1 cellular context compared by ENCODE assay signal in the genomic region with DNA sequence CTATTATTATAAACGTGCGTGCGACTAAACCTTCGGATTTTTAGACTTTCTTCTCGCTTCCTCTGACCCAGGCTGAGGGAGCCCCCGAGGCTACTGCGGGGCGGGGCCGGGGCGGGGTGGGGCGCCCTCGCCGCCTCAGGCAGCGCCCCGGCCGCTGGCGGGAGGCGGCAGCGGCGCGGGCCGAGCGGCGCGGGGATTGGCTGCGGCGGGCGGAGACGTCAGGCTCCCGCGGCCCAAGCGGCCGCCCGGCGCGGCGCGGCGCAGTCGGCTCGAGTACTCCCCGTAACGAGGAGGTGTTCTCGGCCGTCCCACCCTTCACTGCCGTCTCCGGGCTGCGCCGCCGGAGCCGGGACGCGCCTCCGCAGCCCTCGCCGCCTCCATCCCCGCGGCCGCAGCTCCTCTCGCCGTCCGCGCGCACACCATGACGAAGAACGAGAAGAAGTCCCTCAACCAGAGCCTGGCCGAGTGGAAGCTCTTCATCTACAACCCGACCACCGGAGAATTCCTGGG.
TF ChIP-seq lines count a peak whose summit lies in the region.

ATP1B3 (plus strand) TSS at position 263 of the 510 bp plus-strand sequence; CDS start at position 422, 159 bp downstream.

TF ChIP-seq in HepG2, 621 proteins besides CTCF, POLR2A, EP300 and RAD21 (continued from another document):
- TF ChIP-seq ZNF710 (CRISPR knock-in tag; IDR thresholded peaks at IDR 0.05; ENCODE audit: borderline replicate concordance) (no peak), NR3C1 (CRISPR knock-in tag; IDR thresholded peaks at IDR 0.05) (no peak), HNRNPUL1 (IDR thresholded peaks at IDR 0.05; ENCODE audit: low read depth, low read length) (no peak), CHCHD3 (CRISPR knock-in tag; IDR thresholded peaks at IDR 0.05) (no peak), ATAD3A (CRISPR knock-in tag; IDR thresholded peaks at IDR 0.05) (no peak), ZNF281 (CRISPR knock-in tag; IDR thresholded peaks at IDR 0.05; ENCODE audit: borderline replicate concordance) (no peak), GTF3A (CRISPR knock-in tag; conservative IDR thresholded peaks at IDR 0.05) (no peak), CCAR2 (optimal IDR thresholded peaks at IDR 0.05; ENCODE audit: low read depth, low read length) (no peak), CHD2 (IDR thresholded peaks at IDR 0.05; ENCODE audit: low read depth, low read length) (0 out of 2 replicates have a peak, but pooled peaks have one; percentile 28), SOX6 (IDR thresholded peaks at IDR 0.05) (no peak), SOX6 (CRISPR knock-in tag; IDR thresholded peaks at IDR 0.05) (no peak), MAZ (IDR thresholded peaks at IDR 0.05; ENCODE audit: borderline replicate concordance, low read depth, low read length) (no peak), MAZ (CRISPR knock-in tag; IDR thresholded peaks at IDR 0.05; ENCODE audit: low read depth) (no peak; the same call in 1 of the 2 replicates), HOXA7 (CRISPR knock-in tag; IDR thresholded peaks at IDR 0.05) (no peak), AHR (CRISPR knock-in tag; IDR thresholded peaks at IDR 0.05) (no peak), ZNF557 (CRISPR knock-in tag; IDR thresholded peaks at IDR 0.05) (no peak)
- TF ChIP-seq, protein P1, sequence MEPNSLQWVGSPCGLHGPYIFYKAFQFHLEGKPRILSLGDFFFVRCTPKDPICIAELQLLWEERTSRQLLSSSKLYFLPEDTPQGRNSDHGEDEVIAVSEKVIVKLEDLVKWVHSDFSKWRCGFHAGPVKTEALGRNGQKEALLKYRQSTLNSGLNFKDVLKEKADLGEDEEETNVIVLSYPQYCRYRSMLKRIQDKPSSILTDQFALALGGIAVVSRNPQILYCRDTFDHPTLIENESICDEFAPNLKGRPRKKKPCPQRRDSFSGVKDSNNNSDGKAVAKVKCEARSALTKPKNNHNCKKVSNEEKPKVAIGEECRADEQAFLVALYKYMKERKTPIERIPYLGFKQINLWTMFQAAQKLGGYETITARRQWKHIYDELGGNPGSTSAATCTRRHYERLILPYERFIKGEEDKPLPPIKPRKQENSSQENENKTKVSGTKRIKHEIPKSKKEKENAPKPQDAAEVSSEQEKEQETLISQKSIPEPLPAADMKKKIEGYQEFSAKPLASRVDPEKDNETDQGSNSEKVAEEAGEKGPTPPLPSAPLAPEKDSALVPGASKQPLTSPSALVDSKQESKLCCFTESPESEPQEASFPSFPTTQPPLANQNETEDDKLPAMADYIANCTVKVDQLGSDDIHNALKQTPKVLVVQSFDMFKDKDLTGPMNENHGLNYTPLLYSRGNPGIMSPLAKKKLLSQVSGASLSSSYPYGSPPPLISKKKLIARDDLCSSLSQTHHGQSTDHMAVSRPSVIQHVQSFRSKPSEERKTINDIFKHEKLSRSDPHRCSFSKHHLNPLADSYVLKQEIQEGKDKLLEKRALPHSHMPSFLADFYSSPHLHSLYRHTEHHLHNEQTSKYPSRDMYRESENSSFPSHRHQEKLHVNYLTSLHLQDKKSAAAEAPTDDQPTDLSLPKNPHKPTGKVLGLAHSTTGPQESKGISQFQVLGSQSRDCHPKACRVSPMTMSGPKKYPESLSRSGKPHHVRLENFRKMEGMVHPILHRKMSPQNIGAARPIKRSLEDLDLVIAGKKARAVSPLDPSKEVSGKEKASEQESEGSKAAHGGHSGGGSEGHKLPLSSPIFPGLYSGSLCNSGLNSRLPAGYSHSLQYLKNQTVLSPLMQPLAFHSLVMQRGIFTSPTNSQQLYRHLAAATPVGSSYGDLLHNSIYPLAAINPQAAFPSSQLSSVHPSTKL (CRISPR knock-in tag; IDR thresholded peaks at IDR 0.05) = peak; percentile 30; the same call in 1 of the 2 replicates
TF ChIP-seq in HepG2: peak in this region for 100.
